ENCODE assay signal across 11 cellular contexts in genomic region chr17:38745545-38745944, GRCh38. TPM values are rescaled to one million over a fixed set of nuclear protein-coding genes. Genes with fewer than 3 reads are reported as not detected.
DNase-seq lines count a peak whose midpoint lies in the region; ATAC-seq, FAIRE-seq and TF ChIP-seq lines count a peak whose summit lies in the region.
"Had no signal": no experiment of that assay in that cellular context is flagged by ENCODE, and none has a peak within 500 bp of the region (broad histone marks: within the 10 kb centered on the region; RNA-seq: fewer than 3 reads in every experiment).

No MANE protein-coding gene starts in this region.

- H4K20me1 ChIP-seq in GM23248 (ENCODE audit: insufficient read depth) (no peaks in the 10 kb centered on the region), astrocyte (ENCODE audit: insufficient read depth, low read length) (peaks cover 66% of the 10 kb centered on the region)

- TF ChIP-seq CTCF in astrocyte (IDR thresholded peaks at IDR 0.05; ENCODE audit: insufficient read depth, low read depth, low read length) (no peak), kidney (IDR thresholded peaks at IDR 0.05; ENCODE audit: borderline replicate concordance, extremely low read depth, insufficient read depth) (no peak), GM10248 (IDR thresholded peaks at IDR 0.05; ENCODE audit: control extremely low read depth, extremely low read depth, low read depth, missing control alignments) (no peak)

- peaks cover 13% of the 10 kb centered on the region; the same call in 1 of the 2 replicates for H3F3A ChIP-seq in GM23248 (ENCODE audit: insufficient read depth)

- CTCF ChIA-PET in GM10248 (lab: Yijun Ruan, JAX): interaction anchor here (2.0 to 4.1 kb wide), 3 partner anchors 10 to 69 kb away, joined by 6 to 37 read pairs (median 6); partner anchors contain the start of gene CISD3

- peaks cover 2% of the 10 kb centered on the region for H3K9me3 Mint-ChIP-seq in astrocyte (ENCODE audit: unreplicated experiment)

- FAIRE-seq in astrocyte (lab: Jason Lieb, UNC) (no peak), kidney (lab: Jason Lieb, UNC) (no peak)

- no peak for TF ChIP-seq POLR2A in GM18505 (IDR thresholded peaks at IDR 0.05; ENCODE audit: borderline replicate concordance, extremely low read depth, insufficient read depth, insufficient read length)

- in situ Hi-C loops in GM23248 (cut with MboI): no loop called here

- no peak overlapping the region for H3K27ac ChIP-seq in GM23248
- H3K27ac ChIP-seq in astrocyte (ENCODE audit: low read depth, low read length): no peak overlapping the region
- H3K27ac ChIP-seq in kidney (ENCODE audit: low read depth in 2 of 2, low read length in 2 of 2): peak overlapping the region in 1 of 2 donors; percentile 48

- H3K4me3 Mint-ChIP-seq in astrocyte (ENCODE audit: unreplicated experiment): peak overlapping the region; percentile 94

- peak; percentile 36 for DNase-seq in GM23248
- peak; percentile 64 for DNase-seq in NCI-H187 treated with DMSO at 0.1 percent for 48 hours (lab: John Stamatoyannopoulos, UW)
- DNase-seq in astrocyte (ENCODE audit: low read depth): no peak
- DNase-seq in kidney: no peak
- DNase-seq in GM10248 (ENCODE audit: extremely low spot score): no peak
- DNase-seq: activated T-cell treated with anti-CD3 and anti-CD28 coated beads, Interleukin-2, amount 50 U/mL, for 1 hour; effector CD4-positive, alpha-beta T cell; H7 had no signal

- peaks cover 35% of the 10 kb centered on the region for H3K4me1 Mint-ChIP-seq in astrocyte (ENCODE audit: low read depth, unreplicated experiment)

- no peak overlapping the region for H3K4me2 ChIP-seq in GM23248 (ENCODE audit: unreplicated experiment)
- peak overlapping the region; percentile 97 for H3K4me2 ChIP-seq in astrocyte (ENCODE audit: low read length)

- intact Hi-C loops in kidney (cut with DNase I): no loop called here

- ATAC-seq in GM18505 (IDR thresholded peaks at IDR 0.05; ENCODE audit: unreplicated experiment): no peak
- no peak for ATAC-seq in GM19395 (IDR thresholded peaks at IDR 0.05; ENCODE audit: unreplicated experiment)

- H3K4me3 ChIP-seq in GM23248: no peak overlapping the region
- H3K4me3 ChIP-seq in astrocyte (ENCODE audit: insufficient read depth, low read depth, low read length): no peak overlapping the region
- H3K4me3 ChIP-seq in neuron (ENCODE audit: low read length): peak overlapping the region; percentile 67
- H3K4me3 ChIP-seq in kidney (ENCODE audit: low read length in 2 of 2): peak overlapping the region in 1 of 2 donors; percentile 85

- H3K9ac ChIP-seq in GM23248 (no peak overlapping the region), astrocyte (ENCODE audit: low read length) (peak overlapping the region; percentile 90), kidney (ENCODE audit: low read length in 2 of 2) (no peak overlapping the region)

- no peak overlapping the region for H2AFZ ChIP-seq in GM23248
- no peak overlapping the region for H2AFZ ChIP-seq in astrocyte (ENCODE audit: low read depth, low read length)
- H2AFZ ChIP-seq in neuron (ENCODE audit: low read depth, low read length): no peak overlapping the region

- 63 to 64% methylated on average over 4 of the region's 4 CpGs for WGBS in GM23248 (ENCODE audit: low coverage in 1 of 2, low lambda C conversion rate in 2 of 2, missing lambda C conversion rate in 2 of 2), 2 experiments

- H3K79me2 ChIP-seq in GM23248 (ENCODE audit: insufficient read depth) (peaks cover 75% of the 10 kb centered on the region), astrocyte (ENCODE audit: insufficient read depth, low read length) (peaks cover 78% of the 10 kb centered on the region)

- H3K27me3 ChIP-seq in GM23248 (replicated peaks; ENCODE audit: insufficient read depth) (no peaks in the 10 kb centered on the region), astrocyte (ENCODE audit: insufficient read depth, low read length) (no peaks in the 10 kb centered on the region), neuron (ENCODE audit: insufficient read depth, low read length) (no peaks in the 10 kb centered on the region)

- POLR2A ChIA-PET in GM10248 (lab: Yijun Ruan, JAX): no interaction called here

- H3K9me3 ChIP-seq in GM23248 (ENCODE audit: low read depth) (no peaks in the 10 kb centered on the region), astrocyte (ENCODE audit: insufficient read depth, low read depth, low read length) (no peaks in the 10 kb centered on the region), neuron (ENCODE audit: low read length) (no peaks in the 10 kb centered on the region), kidney (ENCODE audit: control insufficient read depth in 1 of 2, low read length in 2 of 2) (no peaks in the 10 kb centered on the region)

- no peaks in the 10 kb centered on the region for H3K27me3 Mint-ChIP-seq in astrocyte (ENCODE audit: low read depth, unreplicated experiment)

- peaks cover 4% of the 10 kb centered on the region for H3K36me3 Mint-ChIP-seq in astrocyte (ENCODE audit: low read depth, unreplicated experiment)

- H3K27ac Mint-ChIP-seq in astrocyte (ENCODE audit: unreplicated experiment): no peak overlapping the region

- H3K4me1 ChIP-seq in GM23248 (ENCODE audit: insufficient read depth) (peaks cover 22% of the 10 kb centered on the region), astrocyte (ENCODE audit: insufficient read depth, low read length) (peaks cover 44% of the 10 kb centered on the region), neuron (ENCODE audit: insufficient read depth, low read length) (peaks cover 52% of the 10 kb centered on the region), kidney (ENCODE audit: control insufficient read depth in 1 of 2, insufficient read depth in 1 of 2, low read depth in 1 of 2, low read length in 2 of 2) (peaks cover 31 to 41% of the 10 kb centered on the region in 2 donors)

- H3K36me3 ChIP-seq in GM23248 (ENCODE audit: low read depth) (no peaks in the 10 kb centered on the region), astrocyte (ENCODE audit: insufficient read depth, low read length) (no peaks in the 10 kb centered on the region), neuron (ENCODE audit: insufficient read depth, low read length) (peaks cover 7% of the 10 kb centered on the region), kidney (ENCODE audit: control insufficient read depth in 1 of 2, insufficient read depth in 2 of 2, low read length in 2 of 2) (peaks cover 0 to 5% of the 10 kb centered on the region in 2 donors)

- no peaks in the 10 kb centered on the region for H3K9me2 ChIP-seq in GM23248 (ENCODE audit: insufficient read depth)

RNA-seq across cellular contexts. Expression of gene PCGF2, which starts 2.6 kb away (rescaled TPM):
- total RNA-seq in GM23248 (2014; rRNA removed; shearing (Covaris generic)): 3.5 and 3.8 TPM in 2 replicates
- polyA plus RNA-seq in GM23248 (2016; fragmentation: Nextera tagmentation; extraction: Ambion mirVana) (4.6 and 5.5 TPM in 2 replicates), kidney (ENCODE audit: insufficient read depth, low read depth, low replicate concordance) (111 TPM)
- total RNA-seq in astrocyte (68.2 and 73.7 TPM in 2 replicates), kidney (62.2 TPM)

RNA-seq across cellular contexts. Expression of gene PSMB3, which starts 7.0 kb away (rescaled TPM):
- 149 and 227 TPM in 2 replicates for total RNA-seq in GM23248 (2014; rRNA removed; shearing (Covaris generic))
- 308 and 310 TPM in 2 replicates for polyA plus RNA-seq in GM23248 (2016; fragmentation: Nextera tagmentation; extraction: Ambion mirVana)
- 166 and 191 TPM in 2 replicates for total RNA-seq in astrocyte
- total RNA-seq in kidney: 156 TPM
- polyA plus RNA-seq in kidney (ENCODE audit: insufficient read depth, low read depth, low replicate concordance): 347 TPM

RNA-seq across cellular contexts. Expression of gene CISD3, which starts 15.4 kb away (rescaled TPM):
- 6.1 and 7.2 TPM in 2 replicates for total RNA-seq in GM23248 (2014; rRNA removed; shearing (Covaris generic))
- polyA plus RNA-seq in GM23248 (2016; fragmentation: Nextera tagmentation; extraction: Ambion mirVana) (44.6 and 49.9 TPM in 2 replicates), kidney (ENCODE audit: insufficient read depth, low read depth, low replicate concordance) (152 TPM)
- total RNA-seq in astrocyte (12.0 and 13.1 TPM in 2 replicates), kidney (37.7 TPM)

RNA-seq across cellular contexts. Expression of gene MLLT6, which starts 40.5 kb away (rescaled TPM):
- total RNA-seq in GM23248 (2014; rRNA removed; shearing (Covaris generic)): 13.5 and 18.9 TPM in 2 replicates
- polyA plus RNA-seq in GM23248 (2016; fragmentation: Nextera tagmentation; extraction: Ambion mirVana) (2.4 and 3.1 TPM in 2 replicates), kidney (ENCODE audit: insufficient read depth, low read depth, low replicate concordance) (34.3 TPM)
- total RNA-seq in astrocyte (18.1 and 20.9 TPM in 2 replicates), kidney (199 TPM)

RNA-seq across cellular contexts. Expression of gene PIP4K2B, which starts 53.8 kb away (rescaled TPM):
- total RNA-seq in GM23248 (2014; rRNA removed; shearing (Covaris generic)): 43.6 and 65.8 TPM in 2 replicates
- polyA plus RNA-seq in GM23248 (2016; fragmentation: Nextera tagmentation; extraction: Ambion mirVana) (12.8 and 13.4 TPM in 2 replicates), kidney (ENCODE audit: insufficient read depth, low read depth, low replicate concordance) (15.3 TPM)
- total RNA-seq in astrocyte (54.4 and 58.2 TPM in 2 replicates), kidney (41.2 TPM)

Comparison
In these comparisons a context has a peak if more than half of its experiments do, and no peak if none do; other contexts are left out.
1. DNase-seq: peak in GM23248 (single experiment) and NCI-H187 treated with DMSO at 0.1 percent for 48 hours (single experiment); none in astrocyte (single experiment), kidney (single experiment) and GM10248 (single experiment).
2. RNA of gene PCGF2, which starts 2.6 kb away (total RNA-seq): 68.2 to 73.7 TPM in astrocyte and 62.2 TPM in kidney (single experiment); 3.5 to 3.8 TPM in GM23248; every median in the first group is over 10 times any median in the second.